In the genomic region with DNA sequence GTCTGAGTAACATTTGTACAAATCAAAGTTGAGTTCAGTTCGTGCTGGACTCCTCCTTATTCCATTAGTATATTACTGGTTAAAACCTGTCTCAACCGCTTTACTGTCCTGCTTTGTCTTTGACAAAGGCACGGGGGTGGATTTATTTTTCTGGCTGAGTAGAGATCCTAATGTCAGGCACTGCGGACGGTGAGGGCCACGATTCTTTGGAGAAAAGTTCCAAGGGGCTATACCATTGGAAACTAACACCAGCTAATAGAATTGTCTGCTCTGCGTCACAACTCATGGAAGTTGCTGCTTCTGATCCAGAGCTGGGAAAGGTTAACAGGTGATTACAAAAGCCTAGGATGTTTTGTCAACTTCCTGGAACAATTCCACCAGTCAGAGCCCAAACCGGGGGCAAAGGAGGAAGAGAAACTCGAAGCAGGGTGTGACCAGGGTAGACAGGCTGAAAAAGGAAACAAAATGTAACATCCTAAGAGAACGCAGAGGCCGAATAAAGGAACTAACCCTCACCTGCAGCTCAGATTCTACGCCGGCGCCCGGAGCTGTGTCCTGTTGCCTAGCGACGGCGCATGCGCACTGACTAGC, we compare ENCODE assay signal across 8 cellular contexts. TPM values are rescaled to one million over a fixed set of nuclear protein-coding genes. Genes with fewer than 3 reads are reported as not detected.
DNase-seq lines count a peak whose midpoint lies in the region; ATAC-seq lines count a peak whose summit lies in the region.

No MANE protein-coding gene starts in this region.

- peaks cover 12% of the 10 kb centered on the region for H3K9me3 Mint-ChIP-seq in activated naive CD4-positive, alpha-beta T cell treated with anti-CD3 and anti-CD28 coated beads, Interleukin-2, amount 10 ng/mL, durations not matched to agents 7 days and 5 days
- peaks cover 18% of the 10 kb centered on the region for H3K9me3 Mint-ChIP-seq in activated T-helper 1 cell treated with anti-CD3 and anti-CD28 coated beads, Interleukin-12 subunit alpha, Interleukin-12 subunit beta, Interleukin-2, Interleukin-4 antibody, amounts not matched to agents 30 ng/mL and 10 ng/mL and 1 ng/mL, durations not matched to agents 14 hours and 24 hours and 36 hours
- H3K9me3 Mint-ChIP-seq in immature natural killer cell: peaks cover 5 to 16% (median 10%) of the 10 kb centered on the region in 6 donors

- peak overlapping the region; percentile 94 for H3K27ac Mint-ChIP-seq in activated naive CD4-positive, alpha-beta T cell treated with anti-CD3 and anti-CD28 coated beads, Interleukin-2, amount 10 ng/mL, durations not matched to agents 7 days and 5 days
- H3K27ac Mint-ChIP-seq in activated T-helper 1 cell treated with anti-CD3 and anti-CD28 coated beads, Interleukin-12 subunit alpha, Interleukin-12 subunit beta, Interleukin-2, Interleukin-4 antibody, amounts not matched to agents 30 ng/mL and 10 ng/mL and 1 ng/mL, durations not matched to agents 14 hours and 24 hours and 36 hours: peak overlapping the region; percentile 88
- peak overlapping the region; percentile 87 to 94 (median 92) for H3K27ac Mint-ChIP-seq in immature natural killer cell

- H3K4me1 Mint-ChIP-seq in activated naive CD4-positive, alpha-beta T cell treated with anti-CD3 and anti-CD28 coated beads, Interleukin-2, amount 10 ng/mL, durations not matched to agents 7 days and 5 days: peaks cover 19% of the 10 kb centered on the region
- H3K4me1 Mint-ChIP-seq in activated T-helper 1 cell treated with anti-CD3 and anti-CD28 coated beads, Interleukin-12 subunit alpha, Interleukin-12 subunit beta, Interleukin-2, Interleukin-4 antibody, amounts not matched to agents 30 ng/mL and 10 ng/mL and 1 ng/mL, durations not matched to agents 14 hours and 24 hours and 36 hours (ENCODE audit: low read depth): peaks cover 18% of the 10 kb centered on the region
- H3K4me1 Mint-ChIP-seq in immature natural killer cell: peaks cover 17 to 19% of the 10 kb centered on the region in 2 donors

- peak overlapping the region in 4 of 5 donors; percentile 37 to 62 (median 43) for H3K9ac ChIP-seq in subcutaneous abdominal adipose tissue (ENCODE audit: low read length in 5 of 5)

- CTCF ChIA-PET in activated naive CD4-positive, alpha-beta T cell treated with anti-CD3 and anti-CD28 coated beads, Interleukin-2, amount 10 ng/mL, durations not matched to agents 7 days and 5 days (lab: Charles Lee): interaction anchor here (0.8 to 3.8 kb wide), 9 partner anchors 26 to 399 kb away, joined by 3 to 73 read pairs (median 4); a partner anchor contains a TSS

- peak overlapping the region; percentile 84 for H3K4me3 Mint-ChIP-seq in activated naive CD4-positive, alpha-beta T cell treated with anti-CD3 and anti-CD28 coated beads, Interleukin-2, amount 10 ng/mL, durations not matched to agents 7 days and 5 days
- peak overlapping the region; percentile 85 for H3K4me3 Mint-ChIP-seq in activated T-helper 1 cell treated with anti-CD3 and anti-CD28 coated beads, Interleukin-12 subunit alpha, Interleukin-12 subunit beta, Interleukin-2, Interleukin-4 antibody, amounts not matched to agents 30 ng/mL and 10 ng/mL and 1 ng/mL, durations not matched to agents 14 hours and 24 hours and 36 hours
- peak overlapping the region; percentile 86 to 94 (median 90) for H3K4me3 Mint-ChIP-seq in immature natural killer cell

- H3K4me3 ChIP-seq in subcutaneous abdominal adipose tissue (ENCODE audit: low read depth in 1 of 5, low read length in 5 of 5): peak overlapping the region; percentile 64 to 86 (median 75)

- H3K36me3 Mint-ChIP-seq in activated naive CD4-positive, alpha-beta T cell treated with anti-CD3 and anti-CD28 coated beads, Interleukin-2, amount 10 ng/mL, durations not matched to agents 7 days and 5 days: no peaks in the 10 kb centered on the region
- H3K36me3 Mint-ChIP-seq in activated T-helper 1 cell treated with anti-CD3 and anti-CD28 coated beads, Interleukin-12 subunit alpha, Interleukin-12 subunit beta, Interleukin-2, Interleukin-4 antibody, amounts not matched to agents 30 ng/mL and 10 ng/mL and 1 ng/mL, durations not matched to agents 14 hours and 24 hours and 36 hours (ENCODE audit: low read depth): no peaks in the 10 kb centered on the region
- H3K36me3 Mint-ChIP-seq in immature natural killer cell: peaks cover 0 to 5% (median 0%) of the 10 kb centered on the region in 3 donors

- intact Hi-C loops in activated T-helper 1 cell treated with anti-CD3 and anti-CD28 coated beads, Interleukin-12 subunit alpha, Interleukin-12 subunit beta, Interleukin-2, Interleukin-4 antibody, amounts not matched to agents 30 ng/mL and 10 ng/mL and 1 ng/mL, durations not matched to agents 14 hours and 24 hours and 36 hours (cut with micrococcal nuclease): loop anchor here (2.0 to 10.0 kb wide), 2 partner anchors 158 to 320 kb away; a partner anchor contains a TSS

- peak overlapping the region; percentile 37 for H3K27ac ChIP-seq in subcutaneous abdominal adipose tissue (ENCODE audit: low read depth, low read length)

- no peaks in the 10 kb centered on the region for H3K27me3 ChIP-seq in subcutaneous abdominal adipose tissue (ENCODE audit: control insufficient read depth in 5 of 5, insufficient read depth in 4 of 5, low read length in 5 of 5)

- peaks cover 0 to 30% (median 15%) of the 10 kb centered on the region in 5 donors for H3K4me1 ChIP-seq in subcutaneous abdominal adipose tissue (ENCODE audit: control insufficient read depth in 5 of 5, insufficient read depth in 5 of 5, low read length in 5 of 5)

- H3K9me3 ChIP-seq in subcutaneous abdominal adipose tissue (ENCODE audit: control insufficient read depth in 5 of 5, low read length in 5 of 5): peaks cover 0 to 12% (median 0%) of the 10 kb centered on the region in 5 donors

- peaks cover 15% of the 10 kb centered on the region for H3K27me3 Mint-ChIP-seq in activated naive CD4-positive, alpha-beta T cell treated with anti-CD3 and anti-CD28 coated beads, Interleukin-2, amount 10 ng/mL, durations not matched to agents 7 days and 5 days
- H3K27me3 Mint-ChIP-seq in activated T-helper 1 cell treated with anti-CD3 and anti-CD28 coated beads, Interleukin-12 subunit alpha, Interleukin-12 subunit beta, Interleukin-2, Interleukin-4 antibody, amounts not matched to agents 30 ng/mL and 10 ng/mL and 1 ng/mL, durations not matched to agents 14 hours and 24 hours and 36 hours (ENCODE audit: insufficient read depth): peaks cover 2% of the 10 kb centered on the region
- H3K27me3 Mint-ChIP-seq in immature natural killer cell (ENCODE audit: low read depth in 3 of 3): peaks cover 21 to 32% (median 23%) of the 10 kb centered on the region in 3 donors

- ATAC-seq in HG03159 (IDR thresholded peaks at IDR 0.05; ENCODE audit: unreplicated experiment) (peak; percentile 89), HG02798 (IDR thresholded peaks at IDR 0.05; ENCODE audit: poor library complexity, unreplicated experiment) (no peak)

- no peaks in the 10 kb centered on the region for H3K36me3 ChIP-seq in subcutaneous abdominal adipose tissue (ENCODE audit: control insufficient read depth in 5 of 5, insufficient read depth in 5 of 5, low read length in 5 of 5)

- no peak for DNase-seq in activated naive CD4-positive, alpha-beta T cell treated with anti-CD3 and anti-CD28 coated beads, Interleukin-2, amount 10 ng/mL, durations not matched to agents 7 days and 5 days
- no peak for DNase-seq in activated naive CD4-positive, alpha-beta T cell (lab: John Stamatoyannopoulos, UW)
- no peak for DNase-seq in activated T-helper 1 cell treated with anti-CD3 and anti-CD28 coated beads, Interleukin-12 subunit alpha, Interleukin-12 subunit beta, Interleukin-2, Interleukin-4 antibody, amounts not matched to agents 30 ng/mL and 10 ng/mL and 1 ng/mL, durations not matched to agents 14 hours and 24 hours and 36 hours (ENCODE audit: low spot score)
- DNase-seq in immature natural killer cell: no peak
- no peak for DNase-seq in NCI-H1048 (lab: John Stamatoyannopoulos, UW)

RNA-seq across cellular contexts. Expression of a gene that starts 12.4 kb away (rescaled TPM):
- total RNA-seq in activated T-helper 1 cell treated with anti-CD3 and anti-CD28 coated beads, Interleukin-12 subunit alpha, Interleukin-12 subunit beta, Interleukin-2, Interleukin-4 antibody, amounts not matched to agents 30 ng/mL and 10 ng/mL and 1 ng/mL, durations not matched to agents 14 hours and 24 hours and 36 hours: not detected in 2 replicates
- polyA plus RNA-seq in immature natural killer cell: under 1 TPM in 1 of 3 donors, not detected in 2; 0.10 TPM

RNA-seq across cellular contexts. Expression of a gene that starts 38.2 kb away (rescaled TPM):
- not detected in 2 replicates for total RNA-seq in activated T-helper 1 cell treated with anti-CD3 and anti-CD28 coated beads, Interleukin-12 subunit alpha, Interleukin-12 subunit beta, Interleukin-2, Interleukin-4 antibody, amounts not matched to agents 30 ng/mL and 10 ng/mL and 1 ng/mL, durations not matched to agents 14 hours and 24 hours and 36 hours
- not detected for polyA plus RNA-seq in immature natural killer cell
